8 cellular contexts compared by ENCODE assay signal in the genomic region with DNA sequence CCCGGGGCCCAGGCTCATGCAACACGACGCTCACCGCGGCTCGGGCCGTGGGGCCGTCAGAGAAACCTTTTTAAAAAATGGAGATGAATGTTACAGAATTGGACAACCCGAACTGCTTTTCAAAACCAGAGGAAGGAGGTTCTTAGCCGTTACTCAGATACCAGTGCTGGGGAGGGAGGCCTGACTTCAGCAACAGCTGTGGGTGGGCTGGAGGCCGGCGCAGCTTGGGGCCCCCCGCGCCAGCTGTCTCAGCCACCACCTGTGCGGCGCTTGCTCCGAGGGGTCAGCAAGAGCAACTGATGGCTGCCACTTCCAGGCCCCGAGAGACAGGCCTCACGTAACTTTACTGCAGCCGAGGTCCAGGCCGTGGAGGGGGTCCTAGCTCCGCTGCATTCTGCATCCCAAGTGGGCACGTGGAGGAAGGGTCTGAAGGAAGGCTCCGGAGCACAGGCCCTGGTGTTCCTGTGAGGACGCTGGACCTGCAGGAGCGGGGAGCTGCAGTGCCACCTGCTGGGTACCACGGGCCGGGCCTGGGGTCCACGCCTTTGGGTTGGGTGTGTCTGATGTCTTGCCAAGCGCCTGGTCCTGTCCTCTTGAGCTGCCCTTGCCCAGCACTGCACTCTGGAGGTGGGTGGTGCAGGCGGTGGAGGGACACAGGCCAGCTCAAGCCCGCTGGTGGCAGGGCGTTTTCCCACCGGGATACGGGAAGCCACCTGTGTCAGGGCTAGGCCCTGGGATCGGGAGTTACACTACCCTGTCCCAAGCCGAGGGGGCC. TPM values are rescaled to one million over a fixed set of nuclear protein-coding genes. Genes with fewer than 3 reads are reported as not detected.
DNase-seq lines count a peak whose midpoint lies in the region; ATAC-seq and TF ChIP-seq lines count a peak whose summit lies in the region.

No MANE protein-coding gene starts in this region.

- no peak overlapping the region for H3K4me3 Mint-ChIP-seq in CD4-positive, alpha-beta T cell
- H3K4me3 Mint-ChIP-seq in activated CD4-positive, alpha-beta T cell treated with anti-CD3 and anti-CD28 coated beads, Interleukin-2, amount 10 ng/mL, durations not matched to agents 24 days and 14 days, result no peak overlapping the region
- H3K4me3 Mint-ChIP-seq in neural crest cell, result no peak overlapping the region

- no peak overlapping the region for H3K4me3 ChIP-seq in epithelial cell of proximal tubule (ENCODE audit: low read depth, low read length)

- no peaks in the 10 kb centered on the region for H3K27me3 Mint-ChIP-seq in CD4-positive, alpha-beta T cell
- H3K27me3 Mint-ChIP-seq in activated CD4-positive, alpha-beta T cell treated with anti-CD3 and anti-CD28 coated beads, Interleukin-2, amount 10 ng/mL, durations not matched to agents 24 days and 14 days, result no peaks in the 10 kb centered on the region
- no peaks in the 10 kb centered on the region for H3K27me3 Mint-ChIP-seq in neural crest cell (ENCODE audit: low read depth)

- H3K27ac Mint-ChIP-seq in CD4-positive, alpha-beta T cell, result no peak overlapping the region
- H3K27ac Mint-ChIP-seq in activated CD4-positive, alpha-beta T cell treated with anti-CD3 and anti-CD28 coated beads, Interleukin-2, amount 10 ng/mL, durations not matched to agents 24 days and 14 days, result no peak overlapping the region
- H3K27ac Mint-ChIP-seq in neural crest cell (ENCODE audit: unreplicated experiment), result no peak overlapping the region

- no peak overlapping the region for H3K27ac ChIP-seq in CD4-positive, alpha-beta T cell (ENCODE audit: low read depth, low read length)

- no peaks in the 10 kb centered on the region for H3K27me3 ChIP-seq in CD4-positive, alpha-beta T cell (ENCODE audit: control insufficient read depth, insufficient read depth, low read length)

- intact Hi-C loops in CD4-positive, alpha-beta T cell (cut with DNase I, micrococcal nuclease), result no loop called here
- intact Hi-C loops in activated CD4-positive, alpha-beta T cell treated with anti-CD3 and anti-CD28 coated beads, Interleukin-2, amount 10 ng/mL, durations not matched to agents 24 days and 14 days (cut with micrococcal nuclease), result no loop called here

- no peaks in the 10 kb centered on the region for H3K9me3 Mint-ChIP-seq in CD4-positive, alpha-beta T cell
- no peaks in the 10 kb centered on the region for H3K9me3 Mint-ChIP-seq in activated CD4-positive, alpha-beta T cell treated with anti-CD3 and anti-CD28 coated beads, Interleukin-2, amount 10 ng/mL, durations not matched to agents 24 days and 14 days
- no peaks in the 10 kb centered on the region for H3K9me3 Mint-ChIP-seq in neural crest cell

- DNase-seq in CD4-positive, alpha-beta T cell, result peak in 9 of 10 experiments; percentile 21 to 58 (median 41)
- DNase-seq in HUDEP-2 (lab: John Stamatoyannopoulos, UW; ENCODE audit: unreplicated experiment in 76 of 76) (peak in 56 of 76 experiments; percentile 5 to 67 (median 46)), epithelial cell of proximal tubule (ENCODE audit: low read depth) (no peak), neural crest cell (ENCODE audit: low read depth, low spot score) (peak; percentile 42), SK-N-DZ (ENCODE audit: low spot score) (no peak)
- peak; percentile 78 for DNase-seq in activated CD4-positive, alpha-beta T cell treated with anti-CD3 and anti-CD28 coated beads, Interleukin-2, amount 10 ng/mL, durations not matched to agents 24 days and 14 days

- CTCF ChIA-PET in CD4-positive, alpha-beta T cell (lab: Charles Lee), result interaction anchor here (0.6 to 1.5 kb wide), 3 partner anchors 54 to 574 kb away, joined by 3 to 5 read pairs (median 3); partner anchors contain the start of gene NOL9

- TF ChIP-seq CTCF in CD4-positive, alpha-beta T cell (IDR thresholded peaks at IDR 0.05), result peak; percentile 31
- TF ChIP-seq CTCF in epithelial cell of proximal tubule (conservative IDR thresholded peaks at IDR 0.05; ENCODE audit: low read depth, low read length), result peak; percentile 57
- peak; percentile 55 for TF ChIP-seq CTCF in neural crest cell (conservative IDR thresholded peaks at IDR 0.05)

- peaks cover 3% of the 10 kb centered on the region for H3K4me1 Mint-ChIP-seq in CD4-positive, alpha-beta T cell (ENCODE audit: low read depth)
- peaks cover 3% of the 10 kb centered on the region for H3K4me1 Mint-ChIP-seq in activated CD4-positive, alpha-beta T cell treated with anti-CD3 and anti-CD28 coated beads, Interleukin-2, amount 10 ng/mL, durations not matched to agents 24 days and 14 days
- H3K4me1 Mint-ChIP-seq in neural crest cell, result no peaks in the 10 kb centered on the region

- peak; percentile 56 for ATAC-seq in CD4-positive, alpha-beta T cell (ENCODE audit: poor library complexity)
- ATAC-seq in GM21447 (IDR thresholded peaks at IDR 0.05; ENCODE audit: unreplicated experiment) (no peak), HG02610 (IDR thresholded peaks at IDR 0.05; ENCODE audit: unreplicated experiment) (no peak)

- POLR2A ChIA-PET in CD4-positive, alpha-beta T cell (lab: Charles Lee), result interaction anchor here (1.3 kb wide), 1 partner anchor 80 kb away, joined by 3 read pairs; the partner anchor contains the start of genes NOL9 and TAS1R1

- peaks cover 62% of the 10 kb centered on the region for H3K36me3 Mint-ChIP-seq in CD4-positive, alpha-beta T cell (ENCODE audit: low read depth)
- peaks cover 38% of the 10 kb centered on the region for H3K36me3 Mint-ChIP-seq in activated CD4-positive, alpha-beta T cell treated with anti-CD3 and anti-CD28 coated beads, Interleukin-2, amount 10 ng/mL, durations not matched to agents 24 days and 14 days (ENCODE audit: low read depth)
- peaks cover 13% of the 10 kb centered on the region for H3K36me3 Mint-ChIP-seq in neural crest cell (ENCODE audit: low read depth)

- H3K9me3 ChIP-seq in CD4-positive, alpha-beta T cell (ENCODE audit: control insufficient read depth, low read length), result no peaks in the 10 kb centered on the region

RNA-seq across cellular contexts. Expression of gene THAP3, which starts 9.8 kb away (rescaled TPM):
- total RNA-seq in CD4-positive, alpha-beta T cell, result 10 to 100 TPM; 15.2 to 18.7 TPM
- 19.5 and 24.6 TPM in 2 replicates for total RNA-seq in activated CD4-positive, alpha-beta T cell treated with anti-CD3 and anti-CD28 coated beads, Interleukin-2, amount 10 ng/mL, durations not matched to agents 24 days and 14 days
- total RNA-seq in epithelial cell of proximal tubule (15.8 and 24.0 TPM in 2 replicates), neural crest cell (26.1 and 28.5 TPM in 2 replicates)
- polyA plus RNA-seq in SK-N-DZ (2014; cell fraction: cytosol; rRNA removed), result 30.8 and 36.8 TPM in 2 replicates
- polyA plus RNA-seq in SK-N-DZ (2014; cell fraction: nucleus; rRNA removed), result 23.5 and 46.2 TPM in 2 replicates

RNA-seq across cellular contexts. Expression of gene PHF13, which starts 20.9 kb away (rescaled TPM):
- 1 to 10 TPM; 4.0 to 4.9 TPM for total RNA-seq in CD4-positive, alpha-beta T cell
- total RNA-seq in activated CD4-positive, alpha-beta T cell treated with anti-CD3 and anti-CD28 coated beads, Interleukin-2, amount 10 ng/mL, durations not matched to agents 24 days and 14 days, result 19.1 and 20.1 TPM in 2 replicates
- total RNA-seq in epithelial cell of proximal tubule, result 5.5 and 7.2 TPM in 2 replicates
- 32.6 and 33.5 TPM in 2 replicates for total RNA-seq in neural crest cell
- polyA plus RNA-seq in SK-N-DZ (2014; cell fraction: cytosol; rRNA removed), result 15.1 and 16.2 TPM in 2 replicates
- polyA plus RNA-seq in SK-N-DZ (2014; cell fraction: nucleus; rRNA removed), result 9.7 and 12.2 TPM in 2 replicates

RNA-seq across cellular contexts. Expression of gene KLHL21, which starts 31.8 kb away (rescaled TPM):
- 10 to 100 TPM; 32.0 to 33.5 TPM for total RNA-seq in CD4-positive, alpha-beta T cell
- 26.1 and 26.8 TPM in 2 replicates for total RNA-seq in activated CD4-positive, alpha-beta T cell treated with anti-CD3 and anti-CD28 coated beads, Interleukin-2, amount 10 ng/mL, durations not matched to agents 24 days and 14 days
- total RNA-seq in epithelial cell of proximal tubule (28.1 and 40.1 TPM in 2 replicates), neural crest cell (18.8 and 19.0 TPM in 2 replicates)
- 20.7 and 21.6 TPM in 2 replicates for polyA plus RNA-seq in SK-N-DZ (2014; cell fraction: cytosol; rRNA removed)
- 17.5 and 18.7 TPM in 2 replicates for polyA plus RNA-seq in SK-N-DZ (2014; cell fraction: nucleus; rRNA removed)

RNA-seq across cellular contexts. Expression of gene ZBTB48, which starts 54.7 kb away (rescaled TPM):
- total RNA-seq in CD4-positive, alpha-beta T cell, result 10 to 100 TPM; 31.4 to 31.7 TPM
- 32.9 and 37.8 TPM in 2 replicates for total RNA-seq in activated CD4-positive, alpha-beta T cell treated with anti-CD3 and anti-CD28 coated beads, Interleukin-2, amount 10 ng/mL, durations not matched to agents 24 days and 14 days
- total RNA-seq in epithelial cell of proximal tubule, result 5.7 and 14.2 TPM in 2 replicates
- 35.7 and 41.0 TPM in 2 replicates for total RNA-seq in neural crest cell
- 15.2 and 15.9 TPM in 2 replicates for polyA plus RNA-seq in SK-N-DZ (2014; cell fraction: cytosol; rRNA removed)
- polyA plus RNA-seq in SK-N-DZ (2014; cell fraction: nucleus; rRNA removed), result 47.5 and 55.6 TPM in 2 replicates

Comparison
In these comparisons a context has a peak if more than half of its experiments do, and no peak if none do; other contexts are left out.
1. DNase-seq: peak in CD4-positive, alpha-beta T cell (9 of 10), HUDEP-2 (56 of 76), activated CD4-positive, alpha-beta T cell treated with anti-CD3 and anti-CD28 coated beads, Interleukin-2, amount 10 ng/mL, durations not matched to agents 24 days and 14 days (single experiment) and neural crest cell (single experiment); none in epithelial cell of proximal tubule (single experiment) and SK-N-DZ (single experiment).
2. Peak in every context shown above with its lines, with median percentiles within 50 percentile points of each other: CTCF ChIP-seq.